10 cellular contexts compared by ENCODE assay signal in the genomic region with DNA sequence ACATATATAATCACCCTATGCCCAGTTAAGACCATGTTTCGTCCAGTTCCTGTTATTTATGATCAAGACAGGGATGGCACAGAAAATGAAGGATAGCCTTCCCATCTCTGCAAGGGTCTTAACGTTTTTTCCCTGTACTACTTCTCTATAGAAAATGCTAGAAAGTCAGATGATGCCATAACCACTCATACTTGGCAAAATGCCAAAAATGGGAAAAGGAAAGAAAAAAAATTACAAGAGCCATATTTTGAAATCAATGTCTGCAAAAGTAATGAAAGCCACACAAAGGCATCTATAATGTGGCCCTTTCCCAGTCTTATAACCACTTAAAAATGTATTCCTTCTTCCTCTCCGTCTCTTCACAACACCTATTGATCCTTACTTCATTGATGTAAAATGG. TPM values are rescaled to one million over a fixed set of nuclear protein-coding genes. Genes with fewer than 3 reads are reported as not detected.
DNase-seq lines count a peak whose midpoint lies in the region; ATAC-seq and TF ChIP-seq lines count a peak whose summit lies in the region.
"Had no signal": no experiment of that assay in that cellular context is flagged by ENCODE, and none has a peak within 500 bp of the region (broad histone marks: within the 10 kb centered on the region; RNA-seq: fewer than 3 reads in every experiment).

No MANE protein-coding gene starts in this region.

- no peak overlapping the region for H3K23ac ChIP-seq in mesenchymal stem cell (ENCODE audit: low read length in 2 of 2)

- H2BK120ac ChIP-seq in mesenchymal stem cell (ENCODE audit: low read depth, low read length): no peak overlapping the region

- H4K91ac ChIP-seq in mesenchymal stem cell (ENCODE audit: low read length): no peak overlapping the region

- H3K4me3 ChIP-seq in mesenchymal stem cell (ENCODE audit: insufficient read depth in 1 of 2, low read depth in 1 of 2, low read length in 2 of 2): no peak overlapping the region

- no peak overlapping the region for H2BK12ac ChIP-seq in mesenchymal stem cell (ENCODE audit: low read length in 2 of 2)

- H3K79me1 ChIP-seq in mesenchymal stem cell (replicated peaks; ENCODE audit: low read length, poor library complexity, severe bottlenecking): peaks cover 17% of the 10 kb centered on the region

- no peaks in the 10 kb centered on the region for H3K27me3 Mint-ChIP-seq in IgD-negative memory B cell
- H3K27me3 Mint-ChIP-seq in activated naive CD8-positive, alpha-beta T cell: no peaks in the 10 kb centered on the region

- H2BK5ac ChIP-seq in mesenchymal stem cell (ENCODE audit: low read depth, low read length, poor library complexity, severe bottlenecking): no peak overlapping the region

- no peak overlapping the region for H3K14ac ChIP-seq in mesenchymal stem cell (ENCODE audit: low read length in 2 of 2)

- no peak overlapping the region for H2BK15ac ChIP-seq in mesenchymal stem cell (ENCODE audit: low read depth, poor library complexity, severe bottlenecking)

- H2AK5ac ChIP-seq in mesenchymal stem cell (ENCODE audit: low read length, severe bottlenecking): no peak overlapping the region

- H3K4ac ChIP-seq in mesenchymal stem cell (ENCODE audit: low read depth in 1 of 2, low read length in 2 of 2): no peak overlapping the region

- peak overlapping the region; percentile 67 to 87 (median 86) for H3K27ac Mint-ChIP-seq in IgD-negative memory B cell
- H3K27ac Mint-ChIP-seq in activated naive CD8-positive, alpha-beta T cell: peak overlapping the region; percentile 99

- DNase-seq in DMS 273 (lab: John Stamatoyannopoulos, UW; ENCODE audit: unreplicated experiment) (peak; percentile 15), DMS 273 treated with DMSO at 0.1 percent for 48 hours (lab: John Stamatoyannopoulos, UW) (no peak), mesenchymal stem cell (peak; percentile 50), mesenteric fat pad (ENCODE audit: low spot score) (no peak), GM10266 (ENCODE audit: extremely low spot score) (no peak)
- DNase-seq: NCI-H526; stimulated activated naive CD4-positive, alpha-beta T cell treated with Interleukin-2 at 50 U/mL for 16 hours had no signal

- no peak for ATAC-seq in GM18520 (IDR thresholded peaks at IDR 0.05; ENCODE audit: unreplicated experiment)

- no peak overlapping the region for H3K4me2 ChIP-seq in mesenchymal stem cell (ENCODE audit: low read length, poor library complexity, severe bottlenecking)

- no peaks in the 10 kb centered on the region for H3K36me3 Mint-ChIP-seq in IgD-negative memory B cell
- no peaks in the 10 kb centered on the region for H3K36me3 Mint-ChIP-seq in activated naive CD8-positive, alpha-beta T cell

- H3K18ac ChIP-seq in mesenchymal stem cell (ENCODE audit: low read depth in 1 of 2, low read length in 2 of 2): no peak overlapping the region

- 88% methylated on average over 2 of the region's 3 CpGs for WGBS in mesenchymal stem cell

- no peaks in the 10 kb centered on the region for H3K9me3 Mint-ChIP-seq in IgD-negative memory B cell
- H3K9me3 Mint-ChIP-seq in activated naive CD8-positive, alpha-beta T cell (ENCODE audit: low read depth): no peaks in the 10 kb centered on the region

- H3K4me3 Mint-ChIP-seq in IgD-negative memory B cell: peak overlapping the region in 2 of 4 donors; percentile 41 to 87
- H3K4me3 Mint-ChIP-seq in activated naive CD8-positive, alpha-beta T cell: peak overlapping the region; percentile 76

- no peak overlapping the region for H4K8ac ChIP-seq in mesenchymal stem cell (ENCODE audit: low read length)

- H2AFZ ChIP-seq in mesenchymal stem cell (ENCODE audit: low read depth, low read length): no peak overlapping the region

- peaks cover 11 to 15% of the 10 kb centered on the region in 2 experiments for H3K36me3 ChIP-seq in mesenchymal stem cell (ENCODE audit: control insufficient read depth in 1 of 2, insufficient read depth in 2 of 2, low read depth in 1 of 2, low read length in 2 of 2)

- no peaks in the 10 kb centered on the region for H3K27me3 ChIP-seq in mesenchymal stem cell (ENCODE audit: control insufficient read depth in 1 of 2, insufficient read depth in 1 of 2, low read length in 2 of 2)

- H3K4me1 Mint-ChIP-seq in IgD-negative memory B cell: peaks cover 9 to 25% (median 14%) of the 10 kb centered on the region in 3 donors
- peaks cover 30% of the 10 kb centered on the region for H3K4me1 Mint-ChIP-seq in activated naive CD8-positive, alpha-beta T cell (ENCODE audit: low read depth)

- H3K27ac ChIP-seq in mesenchymal stem cell (ENCODE audit: low read length, poor library complexity, severe bottlenecking): no peak overlapping the region

- H3K4me1 ChIP-seq in mesenchymal stem cell (ENCODE audit: control insufficient read depth, insufficient read depth, low read depth, low read length): peaks cover 13% of the 10 kb centered on the region

- TF ChIP-seq CTCF in GM10266 (IDR thresholded peaks at IDR 0.05; ENCODE audit: control insufficient read depth, insufficient read depth, low read depth, missing control alignments): no peak

- H3K9ac ChIP-seq in mesenchymal stem cell (ENCODE audit: low read length): no peak overlapping the region

- no peaks in the 10 kb centered on the region for H3K9me3 ChIP-seq in mesenchymal stem cell (ENCODE audit: control insufficient read depth, low read length)

RNA-seq across cellular contexts. Expression of a gene that starts 1.8 kb away (rescaled TPM):
- polyA plus RNA-seq in IgD-negative memory B cell: 25.2 TPM
- polyA plus RNA-seq in mesenchymal stem cell (2013, experiment 1 of 2): 106 TPM
- 106 TPM for polyA plus RNA-seq in mesenchymal stem cell (2013, experiment 2 of 2)
- 41.3 TPM for total RNA-seq in mesenteric fat pad

RNA-seq across cellular contexts. Expression of a gene that starts 7.6 kb away (rescaled TPM):
- 1,656 TPM for polyA plus RNA-seq in IgD-negative memory B cell
- 2,486 TPM for polyA plus RNA-seq in mesenchymal stem cell (2013, experiment 1 of 2)
- 2,523 TPM for polyA plus RNA-seq in mesenchymal stem cell (2013, experiment 2 of 2)
- total RNA-seq in mesenteric fat pad: 2,743 TPM

RNA-seq across cellular contexts. Expression of a gene that starts 22.5 kb away (rescaled TPM):
- 156 TPM for polyA plus RNA-seq in IgD-negative memory B cell
- 63.4 TPM for polyA plus RNA-seq in mesenchymal stem cell (2013, experiment 1 of 2)
- 57.8 TPM for polyA plus RNA-seq in mesenchymal stem cell (2013, experiment 2 of 2)
- 435 TPM for total RNA-seq in mesenteric fat pad

RNA-seq across cellular contexts. Expression of a gene that starts 32.5 kb away (rescaled TPM):
- 2.9 TPM for polyA plus RNA-seq in IgD-negative memory B cell
- polyA plus RNA-seq in mesenchymal stem cell (2013, experiment 1 of 2): 2.5 TPM
- 2.4 TPM for polyA plus RNA-seq in mesenchymal stem cell (2013, experiment 2 of 2)
- total RNA-seq in mesenteric fat pad: 7.9 TPM

RNA-seq across cellular contexts. Expression of a gene that starts 34.1 kb away (rescaled TPM):
- 8,874 TPM for polyA plus RNA-seq in IgD-negative memory B cell
- polyA plus RNA-seq in mesenchymal stem cell (2013, experiment 1 of 2): 10,850 TPM
- 10,960 TPM for polyA plus RNA-seq in mesenchymal stem cell (2013, experiment 2 of 2)
- 2,287 TPM for total RNA-seq in mesenteric fat pad

Comparison
In these comparisons a context has a peak if more than half of its experiments do, and no peak if none do; other contexts are left out.
1. DNase-seq: peak in DMS 273 (single experiment) and mesenchymal stem cell (single experiment); none in DMS 273 treated with DMSO at 0.1 percent for 48 hours (single experiment), mesenteric fat pad (single experiment) and GM10266 (single experiment).